ENCODE assay signal across 8 cellular contexts in the genomic region with DNA sequence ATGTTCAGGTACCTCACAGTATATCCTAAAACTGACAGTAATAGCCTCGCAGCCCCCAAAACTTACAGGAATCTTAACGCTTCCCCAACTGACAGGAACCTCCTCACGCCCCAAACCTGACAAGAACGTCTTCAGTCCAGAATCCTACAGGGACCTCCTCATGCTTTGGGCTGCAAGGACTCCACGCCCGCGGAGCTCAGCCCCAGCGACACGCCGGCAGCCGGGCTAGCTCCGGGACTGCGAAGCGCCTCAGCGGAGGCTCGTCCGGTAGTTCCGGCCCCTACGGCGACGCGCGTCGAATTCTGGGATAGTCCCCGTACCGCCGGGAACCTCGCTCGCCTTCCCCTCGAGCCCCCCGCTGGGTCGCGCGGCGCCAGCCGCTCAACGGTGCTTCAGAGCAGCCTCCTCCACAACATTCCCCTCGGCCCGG. TPM values are rescaled to one million over a fixed set of nuclear protein-coding genes. Genes with fewer than 3 reads are reported as not detected.
DNase-seq lines count a peak whose midpoint lies in the region; ATAC-seq and TF ChIP-seq lines count a peak whose summit lies in the region.

No MANE protein-coding gene starts in this region.

- no peaks in the 10 kb centered on the region for H3K36me3 ChIP-seq in fibroblast of lung (ENCODE audit: control insufficient read depth, insufficient read depth, low read length)
- no peaks in the 10 kb centered on the region for H3K36me3 ChIP-seq in urinary bladder (ENCODE audit: insufficient read depth)

- no peaks in the 10 kb centered on the region for H3K4me1 ChIP-seq in fibroblast of lung (ENCODE audit: control insufficient read depth, extremely low read depth, insufficient read depth, low read length)
- H3K4me1 ChIP-seq in urinary bladder (ENCODE audit: insufficient read depth) = no peaks in the 10 kb centered on the region

- peak overlapping the region; percentile 96 to 100 (median 100) for H3K27ac Mint-ChIP-seq in nephron

- no peaks in the 10 kb centered on the region for H3K27me3 Mint-ChIP-seq in nephron (ENCODE audit: low read depth)

- peak overlapping the region; percentile 95 to 99 (median 98) for H3K4me3 Mint-ChIP-seq in nephron

- peak; percentile 16 for ATAC-seq in GM21619 (IDR thresholded peaks at IDR 0.05; ENCODE audit: unreplicated experiment)

- no peaks in the 10 kb centered on the region for H4K20me1 ChIP-seq in fibroblast of lung (ENCODE audit: control insufficient read depth, extremely low read depth, insufficient read depth, low read length)

- H3K4me2 ChIP-seq in fibroblast of lung (ENCODE audit: extremely low read depth, insufficient read depth, low read length) = peak overlapping the region; percentile 87

- peaks cover 7% of the 10 kb centered on the region for H3K36me3 Mint-ChIP-seq in nephron (ENCODE audit: low read depth)

- H3K4me3 ChIP-seq in GM12865 (ENCODE audit: low read depth, low read length) (peak overlapping the region; percentile 81), LNCaP clone FGC (ENCODE audit: low read depth, low read length) (peak overlapping the region; percentile 78), fibroblast of lung (replicated peaks in 1 of 4; ENCODE audit: control extremely low read depth in 1 of 4, insufficient read depth in 1 of 4, low read depth in 3 of 4, low read length in 4 of 4) (peak overlapping the region; percentile 43 to 77 (median 73)), urinary bladder (ENCODE audit: low read depth, low read length) (peak overlapping the region; percentile 58)

- DNase-seq in GM12865 (ENCODE audit: low read depth) = peak; percentile 48
- no peak for DNase-seq in LNCaP clone FGC (ENCODE audit: low read depth)
- DNase-seq in activated CD8-positive, alpha-beta memory T cell treated with anti-CD3 and anti-CD28 coated beads, Interleukin-2, amount 50 U/mL, for 48 hours = peak; percentile 72
- peak in 1 of 2 donors; percentile 30 for DNase-seq in fibroblast of lung (ENCODE audit: low read depth in 2 of 2)
- DNase-seq in DMS153 (lab: John Stamatoyannopoulos, UW) = no peak

- H2AFZ ChIP-seq in fibroblast of lung (ENCODE audit: low read length) = peak overlapping the region; percentile 62

- peaks cover 6% of the 10 kb centered on the region for H3K4me1 Mint-ChIP-seq in nephron

- WGBS in urinary bladder = under 1% methylated on average over 39 of the region's 39 CpGs

- no peak for TF ChIP-seq CTCF in GM12865 (IDR thresholded peaks at IDR 0.05; ENCODE audit: insufficient read depth, low read depth, low read length, missing control alignments)
- no peak for TF ChIP-seq CTCF in LNCaP clone FGC (IDR thresholded peaks at IDR 0.05; ENCODE audit: control insufficient read depth, extremely low read depth, insufficient read depth)
- TF ChIP-seq CTCF in fibroblast of lung (conservative IDR thresholded peaks at IDR 0.05 in 1 of 2, IDR thresholded peaks at IDR 0.05 in 1 of 2; ENCODE audit: low read depth in 1 of 2, low read length in 2 of 2) = no peak
- no peak for TF ChIP-seq CTCF in nephron (IDR thresholded peaks at IDR 0.05; ENCODE audit: unreplicated experiment in 3 of 3)

- no peaks in the 10 kb centered on the region for H3K27me3 ChIP-seq in fibroblast of lung (ENCODE audit: control insufficient read depth, insufficient read depth, low read length)

- peak overlapping the region; percentile 85 for H3K27ac ChIP-seq in fibroblast of lung (ENCODE audit: insufficient read depth, low read length)
- peak overlapping the region; percentile 89 for H3K27ac ChIP-seq in urinary bladder (ENCODE audit: low read depth)

- H3K9me3 Mint-ChIP-seq in nephron = peaks cover 9% of the 10 kb centered on the region

- H3K9me3 ChIP-seq in fibroblast of lung (ENCODE audit: control insufficient read depth, insufficient read depth, low read depth, low read length) = no peaks in the 10 kb centered on the region

- H3K79me2 ChIP-seq in fibroblast of lung (ENCODE audit: control insufficient read depth, insufficient read depth, low read length) = no peaks in the 10 kb centered on the region

- H3K9ac ChIP-seq in fibroblast of lung (ENCODE audit: insufficient read depth, low read length) = peak overlapping the region; percentile 86

RNA-seq across cellular contexts. Expression of gene PHF8, which starts 0.6 kb away (rescaled TPM):
- 10.8 and 16.7 TPM in 2 replicates for total RNA-seq in fibroblast of lung
- polyA plus RNA-seq in fibroblast of lung = 7.0 and 7.8 TPM in 2 replicates
- 6.1 and 7.4 TPM in 2 replicates for polyA plus RNA-seq in fibroblast of lung (2012)
- polyA minus RNA-seq in fibroblast of lung (ENCODE audit: low replicate concordance) = 15.3 and 31.8 TPM in 2 replicates
- 20.1 TPM for total RNA-seq in urinary bladder
- polyA plus RNA-seq in urinary bladder = 11.8 TPM

Comparison
In these comparisons a context has a peak if more than half of its experiments do, and no peak if none do; other contexts are left out.
1. DNase-seq: peak in GM12865 (single experiment) and activated CD8-positive, alpha-beta memory T cell treated with anti-CD3 and anti-CD28 coated beads, Interleukin-2, amount 50 U/mL, for 48 hours (single experiment); none in LNCaP clone FGC (single experiment) and DMS153 (single experiment).
2. Peak in every context shown above with its lines, with median percentiles within 50 percentile points of each other: H3K4me3 ChIP-seq.